Comparison of ENCODE assay signal across 8 cellular contexts in the genomic region with DNA sequence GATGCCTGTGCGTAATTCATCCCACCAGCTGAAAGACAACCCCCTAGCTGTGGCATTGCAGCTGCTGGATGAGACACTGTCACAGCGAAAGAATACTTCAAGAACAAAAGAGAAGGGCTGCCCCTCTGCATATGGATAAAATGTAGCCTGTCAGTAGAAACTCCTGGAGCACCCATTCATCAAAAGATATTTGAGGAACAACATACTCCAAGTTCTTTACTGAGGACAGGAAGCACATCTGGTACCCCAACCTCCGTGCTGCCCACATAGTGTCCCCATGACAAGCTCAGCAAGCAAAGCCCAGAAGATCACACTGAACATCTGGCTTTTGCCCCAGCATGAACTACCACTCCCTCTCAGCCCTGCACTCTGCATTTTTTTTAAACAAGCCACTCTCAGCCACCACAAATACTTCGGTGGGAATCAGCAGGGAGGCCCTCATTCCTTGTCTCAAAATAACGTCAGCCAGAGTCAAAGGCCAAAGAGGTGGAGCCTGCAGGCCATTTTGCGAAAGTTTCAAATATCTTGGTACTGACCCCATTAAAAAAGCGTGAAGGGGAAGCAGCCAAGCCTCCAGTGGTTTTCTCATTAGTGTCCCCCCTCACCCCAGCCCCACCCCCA. TPM values are rescaled to one million over a fixed set of nuclear protein-coding genes. Genes with fewer than 3 reads are reported as not detected.
DNase-seq lines count a peak whose midpoint lies in the region; ATAC-seq and TF ChIP-seq lines count a peak whose summit lies in the region.

No MANE protein-coding gene starts in this region.

- no peak overlapping the region for H3K23ac ChIP-seq in H9 (ENCODE audit: insufficient read length, low read depth, low read length)

- no peak overlapping the region for H3K18ac ChIP-seq in H9 (ENCODE audit: insufficient read length, low read depth, low read length)

- TF ChIP-seq CTCF in AG10803 (conservative IDR thresholded peaks at IDR 0.05; ENCODE audit: low read length) (no peak), H9 (conservative IDR thresholded peaks at IDR 0.05) (peak; percentile 17; the same call in 1 of the 3 replicates), esophagus squamous epithelium (IDR thresholded peaks at IDR 0.05) (no peak)

- H4K5ac ChIP-seq in H9 (ENCODE audit: insufficient read length, low read depth, low read length): no peak overlapping the region

- H2BK5ac ChIP-seq in H9 (ENCODE audit: insufficient read length, low read length): no peak overlapping the region

- no peaks in the 10 kb centered on the region for H4K20me1 ChIP-seq in H9 (ENCODE audit: control insufficient read depth, insufficient read depth, insufficient read length)

- ATAC-seq in T-helper 17 cell (no peak), HG02571 (IDR thresholded peaks at IDR 0.05; ENCODE audit: unreplicated experiment) (no peak)
- ATAC-seq in naive thymus-derived CD8-positive, alpha-beta T cell: no peak

- no peak overlapping the region for H2BK12ac ChIP-seq in H9 (ENCODE audit: insufficient read length, low read depth, low read length)

- H3K27me3 ChIP-seq in H9 (ENCODE audit: insufficient read depth, low read length) (no peaks in the 10 kb centered on the region), esophagus squamous epithelium (no peaks in the 10 kb centered on the region)

- no peak overlapping the region for H3K14ac ChIP-seq in H9 (ENCODE audit: insufficient read depth, low read length)

- no peaks in the 10 kb centered on the region; a peak in 2 of 5 replicates for H3K9me3 Mint-ChIP-seq in H9
- H3K9me3 Mint-ChIP-seq in naive thymus-derived CD8-positive, alpha-beta T cell: no peaks in the 10 kb centered on the region

- peak in 1 of 4 donors; percentile 25 for TF ChIP-seq POLR2A in esophagus squamous epithelium (IDR thresholded peaks at IDR 0.05)

- no peaks in the 10 kb centered on the region for H3K27me3 Mint-ChIP-seq in H9 (ENCODE audit: low read depth)
- H3K27me3 Mint-ChIP-seq in T-helper 17 cell: no peaks in the 10 kb centered on the region
- H3K27me3 Mint-ChIP-seq in naive thymus-derived CD8-positive, alpha-beta T cell: no peaks in the 10 kb centered on the region

- no peak overlapping the region for H4K8ac ChIP-seq in H9 (replicated peaks; ENCODE audit: insufficient read length, low read depth, low read length)

- H3K27ac ChIP-seq in H9 (ENCODE audit: insufficient read length, low read depth, low read length) (no peak overlapping the region), esophagus squamous epithelium (peak overlapping the region; percentile 91 to 99 (median 94))

- H3K27ac Mint-ChIP-seq in H9 (peak overlapping the region; percentile 70 to 78 (median 73); a peak in 5 of 7 replicates), T-helper 17 cell (peak overlapping the region; percentile 96)
- H3K27ac Mint-ChIP-seq in naive thymus-derived CD8-positive, alpha-beta T cell: peak overlapping the region in 8 of 10 donors; percentile 26 to 94 (median 54)

- no peak overlapping the region for H3K9ac ChIP-seq in H9 (ENCODE audit: extremely low read depth, insufficient read length, low read length)

- POLR2A ChIA-PET in naive thymus-derived CD8-positive, alpha-beta T cell (lab: Charles Lee): interaction anchor here (0.7 to 3.5 kb wide), 3 partner anchors 65 to 1094 kb away, joined by 3 to 11 read pairs (median 3); no protein-coding TSS in a partner anchor

- H3K79me1 ChIP-seq in H9 (ENCODE audit: insufficient read depth, low read depth, low read length, poor library complexity, severe bottlenecking): no peaks in the 10 kb centered on the region

- no peaks in the 10 kb centered on the region for H3K9me3 ChIP-seq in H9 (ENCODE audit: control insufficient read depth, low read depth, low read length)
- no peaks in the 10 kb centered on the region for H3K9me3 ChIP-seq in T-helper 17 cell (ENCODE audit: control insufficient read depth, low read length, poor library complexity, severe bottlenecking)
- H3K9me3 ChIP-seq in esophagus squamous epithelium: no peaks in the 10 kb centered on the region

- H3K4me1 ChIP-seq in H9 (ENCODE audit: insufficient read depth, low read length) (peaks cover 5% of the 10 kb centered on the region; the same call in 1 of the 2 replicates), esophagus squamous epithelium (peaks cover 25 to 66% (median 36%) of the 10 kb centered on the region in 3 donors)

- peak; percentile 96 for DNase-seq in AG10803 (ENCODE audit: low read depth)
- DNase-seq in H9: peak; percentile 46
- no peak for DNase-seq in T-helper 17 cell
- no peak for DNase-seq in esophagus squamous epithelium (lab: John Stamatoyannopoulos, UW)
- no peak for DNase-seq in naive thymus-derived CD8-positive, alpha-beta T cell
- DNase-seq in stimulated activated naive CD4-positive, alpha-beta T cell (lab: John Stamatoyannopoulos, UW): no peak
- no peak for DNase-seq in NCI-H748 treated with DMSO at 0.1 percent for 48 hours (lab: John Stamatoyannopoulos, UW)

- no peak overlapping the region for H2BK15ac ChIP-seq in H9 (ENCODE audit: low read depth, low read length)

- H3K36me3 Mint-ChIP-seq in H9 (ENCODE audit: insufficient read depth in 1 of 3, low read depth in 3 of 3) (peaks cover 11 to 26% (median 19%) of the 10 kb centered on the region in 3 experiments), T-helper 17 cell (ENCODE audit: low read depth) (peaks cover 3% of the 10 kb centered on the region)
- H3K36me3 Mint-ChIP-seq in naive thymus-derived CD8-positive, alpha-beta T cell: no peaks in the 10 kb centered on the region

- H3K23me2 ChIP-seq in H9 (ENCODE audit: insufficient read length, low read depth, low read length, poor library complexity, severe bottlenecking): peaks cover 15% of the 10 kb centered on the region

- H3K4me3 Mint-ChIP-seq in H9: peak overlapping the region; percentile 93 to 97
- H3K4me3 Mint-ChIP-seq in T-helper 17 cell: peak overlapping the region; percentile 94
- H3K4me3 Mint-ChIP-seq in naive thymus-derived CD8-positive, alpha-beta T cell: peak overlapping the region; percentile 89 to 96 (median 94)

- no peaks in the 10 kb centered on the region for H3K36me3 ChIP-seq in esophagus squamous epithelium

- H2AFZ ChIP-seq in H9 (ENCODE audit: low read length): no peak overlapping the region

- no peak overlapping the region for H3K4ac ChIP-seq in H9 (ENCODE audit: low read depth, low read length)

- no peak overlapping the region for H3K56ac ChIP-seq in H9 (ENCODE audit: insufficient read length, low read depth, low read length)

- H3K4me2 ChIP-seq in H9 (ENCODE audit: insufficient read depth, insufficient read length, low read length): peak overlapping the region; percentile 64

- no peak overlapping the region for H2BK120ac ChIP-seq in H9 (ENCODE audit: low read depth, low read length, poor library complexity, severe bottlenecking)

- peaks cover 20% of the 10 kb centered on the region; the same call in 1 of the 2 replicates for H3K79me2 ChIP-seq in H9 (ENCODE audit: insufficient read depth, low read length)

- H4K91ac ChIP-seq in H9 (ENCODE audit: insufficient read length, low read depth, low read length): no peak overlapping the region

- peak overlapping the region; percentile 97 for H3K4me3 ChIP-seq in AG10803 (ENCODE audit: low read length)
- H3K4me3 ChIP-seq in esophagus squamous epithelium: peak overlapping the region; percentile 64 to 100 (median 81)

- H3T11ph ChIP-seq in H9 (ENCODE audit: low read length): no peak overlapping the region

- intact Hi-C loops in esophagus squamous epithelium (cut with DNase I): no loop called here

- no peak overlapping the region for H2AK5ac ChIP-seq in H9 (ENCODE audit: insufficient read length, low read length)

- no CpG with 5 or more reads among the region's 7 CpGs for WGBS in H9 (ENCODE audit: extremely low coverage, insufficient read length, low lambda C conversion rate)
- 20 to 26% methylated on average over 7 of the region's 7 CpGs for WGBS in esophagus squamous epithelium, 2 donors

- H3K4me1 Mint-ChIP-seq in H9 (peaks cover 28 to 30% of the 10 kb centered on the region in 2 experiments), T-helper 17 cell (peaks cover 42% of the 10 kb centered on the region)
- H3K4me1 Mint-ChIP-seq in naive thymus-derived CD8-positive, alpha-beta T cell: peaks cover 25 to 61% (median 48%) of the 10 kb centered on the region in 4 donors

- no peak overlapping the region for H2BK20ac ChIP-seq in H9 (ENCODE audit: low read depth, low read length, poor library complexity, severe bottlenecking)

RNA-seq across cellular contexts. Expression of gene CREB3L2, which starts 1.7 kb away (rescaled TPM):
- total RNA-seq in H9 (2021): 58.1 and 60.7 TPM in 2 replicates
- 10 to 100 TPM; 32.9 to 33.6 TPM for total RNA-seq in T-helper 17 cell
- 10 to 100 TPM; 14.9 to 21.9 (median 17.3) TPM for total RNA-seq in esophagus squamous epithelium
- total RNA-seq in naive thymus-derived CD8-positive, alpha-beta T cell: 10 to 100 TPM in 1 of 2 experiments, 1 to 10 TPM in 1; 9.1 to 12.8 TPM
- 1 to 10 TPM; 5.2 to 9.0 (median 5.5) TPM for polyA plus RNA-seq in naive thymus-derived CD8-positive, alpha-beta T cell

Comparison
In these comparisons a context has a peak if more than half of its experiments do, and no peak if none do; other contexts are left out.
1. DNase-seq: peak in AG10803 (single experiment) and H9 (single experiment); none in T-helper 17 cell (0 of 3), esophagus squamous epithelium (single experiment), naive thymus-derived CD8-positive, alpha-beta T cell (0 of 10), stimulated activated naive CD4-positive, alpha-beta T cell (0 of 6) and NCI-H748 treated with DMSO at 0.1 percent for 48 hours (single experiment).
2. Peak in every context shown above with its lines, with median percentiles within 50 percentile points of each other: H3K27ac Mint-ChIP-seq and H3K4me3 Mint-ChIP-seq.